18 cellular contexts compared by ENCODE assay signal in the genomic region with DNA sequence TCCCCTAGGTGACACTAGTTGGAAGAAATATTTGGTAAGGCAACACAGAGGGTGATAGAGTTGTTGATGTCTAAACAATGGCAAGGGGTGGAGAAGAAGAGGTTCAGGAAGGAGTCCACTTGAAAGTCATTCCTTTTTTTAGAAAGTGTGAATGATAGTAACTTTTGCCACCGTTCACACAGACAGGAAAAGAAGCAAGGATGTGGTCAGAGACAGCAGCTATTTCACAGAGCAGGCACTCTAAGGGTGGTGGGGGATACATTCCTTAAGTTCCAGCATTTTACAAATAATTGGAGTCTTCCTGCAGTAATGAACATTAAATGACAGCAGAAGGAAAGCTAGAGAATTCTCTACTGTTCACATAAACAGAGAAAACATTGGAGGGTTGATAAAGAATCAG.
DNase-seq lines count a peak whose midpoint lies in the region; ATAC-seq and TF ChIP-seq lines count a peak whose summit lies in the region.
"Had no signal": no experiment of that assay in that cellular context is flagged by ENCODE, and none has a peak within 500 bp of the region (broad histone marks: within the 10 kb centered on the region; RNA-seq: fewer than 3 reads in every experiment).

No MANE protein-coding gene starts in this region.

- H3F3A ChIP-seq in Loucy (ENCODE audit: low read depth) = no peaks in the 10 kb centered on the region

- H3K27ac ChIP-seq in BLaER1 = no peak overlapping the region
- H3K27ac ChIP-seq: SJCRH30 had no signal

- H3K4me2 ChIP-seq in BLaER1 (peak overlapping the region; percentile 57), Loucy (ENCODE audit: low read depth, low read length, poor library complexity, severe bottlenecking) (peak overlapping the region; percentile 34)

- H3K27me3 Mint-ChIP-seq in activated CD4-positive, alpha-beta memory T cell treated with anti-CD3 and anti-CD28 coated beads, Interleukin-2, amount 10 ng/mL, durations not matched to agents 7 days and 5 days = no peaks in the 10 kb centered on the region
- H3K27me3 Mint-ChIP-seq: B cell; CD8-positive, alpha-beta memory T cell had no signal

- H3K27ac Mint-ChIP-seq in activated CD4-positive, alpha-beta memory T cell treated with anti-CD3 and anti-CD28 coated beads, Interleukin-2, amount 10 ng/mL, durations not matched to agents 7 days and 5 days = no peak overlapping the region
- H3K27ac Mint-ChIP-seq: B cell; CD8-positive, alpha-beta memory T cell; H9 had no signal

- CTCF ChIA-PET in activated CD4-positive, alpha-beta memory T cell treated with anti-CD3 and anti-CD28 coated beads, Interleukin-2, amount 10 ng/mL, durations not matched to agents 7 days and 5 days (lab: Charles Lee) = no interaction called here

- no peak for ATAC-seq in GM18498 (IDR thresholded peaks at IDR 0.05; ENCODE audit: unreplicated experiment)

- H4K20me1 ChIP-seq in BLaER1 (no peaks in the 10 kb centered on the region), Loucy (ENCODE audit: insufficient read depth, low read length, poor library complexity, severe bottlenecking) (no peaks in the 10 kb centered on the region)

- DNase-seq in astrocyte of the spinal cord (ENCODE audit: low read depth, low spot score) (peak; percentile 26), myocyte (ENCODE audit: low read depth) (peak; percentile 42), NCI-H2171 treated with DMSO at 0.1 percent for 48 hours (lab: John Stamatoyannopoulos, UW) (no peak)
- no peak for DNase-seq in stimulated activated CD4-positive, alpha-beta T cell treated with anti-CD3 and anti-CD28 coated beads, Interleukin-15, amount 100 ng/mL, for 24 hours
- no peak for DNase-seq in activated CD4-positive, alpha-beta memory T cell treated with anti-CD3 and anti-CD28 coated beads, Interleukin-2, amount 10 ng/mL, durations not matched to agents 7 days and 5 days
- DNase-seq: CD8-positive, alpha-beta memory T cell; NCI-H1436 treated with DMSO at 0.1 percent for 48 hours; NCI-H2081; NCI-H526; NK-92 treated with Interleukin-12 subunit alpha and Interleukin-12 subunit beta, amount 100 ng/mL, for 24 hours; OCI-M1; RPMI8226; SJCRH30 had no signal

- H3K4me1 ChIP-seq in BLaER1 (peaks cover 14% of the 10 kb centered on the region), Loucy (ENCODE audit: insufficient read depth, low read length, poor library complexity, severe bottlenecking) (no peaks in the 10 kb centered on the region)
- H3K4me1 ChIP-seq: SJCRH30 had no signal

- no peaks in the 10 kb centered on the region for H3K4me1 Mint-ChIP-seq in activated CD4-positive, alpha-beta memory T cell treated with anti-CD3 and anti-CD28 coated beads, Interleukin-2, amount 10 ng/mL, durations not matched to agents 7 days and 5 days
- H3K4me1 Mint-ChIP-seq: B cell; CD8-positive, alpha-beta memory T cell; H9 had no signal

- H3K4me3 Mint-ChIP-seq in activated CD4-positive, alpha-beta memory T cell treated with anti-CD3 and anti-CD28 coated beads, Interleukin-2, amount 10 ng/mL, durations not matched to agents 7 days and 5 days = no peak overlapping the region
- H3K4me3 Mint-ChIP-seq: B cell; CD8-positive, alpha-beta memory T cell; H9 had no signal

- no peaks in the 10 kb centered on the region for H3K79me2 ChIP-seq in Loucy (ENCODE audit: insufficient read depth, low read length)

- peak overlapping the region; percentile 11; the same call in 1 of the 2 replicates for H2AFZ ChIP-seq in Loucy (ENCODE audit: low read length)

- H3K9me3 ChIP-seq in BLaER1 (peaks cover 4% of the 10 kb centered on the region; the same call in 1 of the 2 replicates), Loucy (ENCODE audit: insufficient read depth, low read depth, low read length) (no peaks in the 10 kb centered on the region)
- H3K9me3 ChIP-seq: SJCRH30 had no signal

- H3K9ac ChIP-seq in BLaER1 (no peak overlapping the region), Loucy (ENCODE audit: low read depth, low read length, poor library complexity, severe bottlenecking) (no peak overlapping the region)

- no peak for TF ChIP-seq CTCF in Loucy (conservative IDR thresholded peaks at IDR 0.05; ENCODE audit: low read length)
- no peak for TF ChIP-seq CTCF in astrocyte of the spinal cord (IDR thresholded peaks at IDR 0.05; ENCODE audit: low read depth, low read length)

- POLR2A ChIA-PET in activated CD4-positive, alpha-beta memory T cell treated with anti-CD3 and anti-CD28 coated beads, Interleukin-2, amount 10 ng/mL, durations not matched to agents 7 days and 5 days (lab: Charles Lee) = no interaction called here

- no peaks in the 10 kb centered on the region for H3K9me2 ChIP-seq in Loucy (replicated peaks; ENCODE audit: low read depth, low read length)

- in situ Hi-C loops in astrocyte of the spinal cord (cut with HindIII; ENCODE audit: low sequenced_read_pairs) = no loop called here

- no peaks in the 10 kb centered on the region for H3K36me3 ChIP-seq in BLaER1
- no peaks in the 10 kb centered on the region for H3K36me3 ChIP-seq in Loucy (ENCODE audit: insufficient read depth, low read length)
- H3K36me3 ChIP-seq: SJCRH30 had no signal

- H3K27me3 ChIP-seq in BLaER1 = no peaks in the 10 kb centered on the region
- H3K27me3 ChIP-seq in Loucy (ENCODE audit: insufficient read depth, low read length, poor library complexity, severe bottlenecking) = no peaks in the 10 kb centered on the region
- H3K27me3 ChIP-seq: SJCRH30 had no signal

- H3K9me3 Mint-ChIP-seq in activated CD4-positive, alpha-beta memory T cell treated with anti-CD3 and anti-CD28 coated beads, Interleukin-2, amount 10 ng/mL, durations not matched to agents 7 days and 5 days = peaks cover 7% of the 10 kb centered on the region
- H3K9me3 Mint-ChIP-seq: H9 had no signal

- H3K36me3 Mint-ChIP-seq in activated CD4-positive, alpha-beta memory T cell treated with anti-CD3 and anti-CD28 coated beads, Interleukin-2, amount 10 ng/mL, durations not matched to agents 7 days and 5 days (ENCODE audit: low read depth) = no peaks in the 10 kb centered on the region
- H3K36me3 Mint-ChIP-seq: CD8-positive, alpha-beta memory T cell had no signal

- H3K4me3 ChIP-seq in BLaER1 = no peak overlapping the region
- H3K4me3 ChIP-seq in Loucy (ENCODE audit: low read length, poor library complexity, severe bottlenecking) = no peak overlapping the region
- no peak overlapping the region for H3K4me3 ChIP-seq in astrocyte of the spinal cord (ENCODE audit: low read depth, low read length)
- H3K4me3 ChIP-seq: SJCRH30 had no signal

Comparison
In these comparisons a context has a peak if more than half of its experiments do, and no peak if none do; other contexts are left out.
1. DNase-seq: peak in astrocyte of the spinal cord (single experiment) and myocyte (single experiment); none in stimulated activated CD4-positive, alpha-beta T cell treated with anti-CD3 and anti-CD28 coated beads, Interleukin-15, amount 100 ng/mL, for 24 hours (single experiment), NCI-H2171 treated with DMSO at 0.1 percent for 48 hours (single experiment) and activated CD4-positive, alpha-beta memory T cell treated with anti-CD3 and anti-CD28 coated beads, Interleukin-2, amount 10 ng/mL, durations not matched to agents 7 days and 5 days (single experiment).